Comparison of ENCODE assay signal across 8 cellular contexts in genomic region chr14:91417983-91418386, GRCh38. TPM values are rescaled to one million over a fixed set of nuclear protein-coding genes. Genes with fewer than 3 reads are reported as not detected.
DNase-seq lines count a peak whose midpoint lies in the region; ATAC-seq and TF ChIP-seq lines count a peak whose summit lies in the region.

No MANE protein-coding gene starts in this region.

- WGBS in body of pancreas, 2 donors = 4 to 14% methylated on average over 4 to 28 of the region's 53 CpGs

- in situ Hi-C loops in SK-MEL-5 (cut with HindIII; ENCODE audit: low pct_unique_long_range_greater_than_20kb, low sequenced_read_pairs) = no loop called here

- peak overlapping the region; percentile 38 to 72 (median 50) for H3K27ac ChIP-seq in body of pancreas

- peaks cover 28% of the 10 kb centered on the region for H3K4me1 ChIP-seq in ES-I3 (ENCODE audit: insufficient read depth, low read length)
- H3K4me1 ChIP-seq in body of pancreas = peaks cover 55% of the 10 kb centered on the region

- intact Hi-C loops in body of pancreas (cut with DNase I) = no loop called here

- peak; percentile 60 for DNase-seq in HK-2 (ENCODE audit: unreplicated experiment)
- DNase-seq in SK-MEL-5 (ENCODE audit: low read depth, low spot score) = peak; percentile 4
- peak; percentile 41 to 68 (median 46) for DNase-seq in body of pancreas
- peak; percentile 59 for DNase-seq in kidney tubule cell (ENCODE audit: low spot score)
- peak in 2 of 3 experiments; percentile 24 to 57 for DNase-seq in stimulated activated CD4-positive, alpha-beta T cell treated with anti-CD3 and anti-CD28 coated beads, TNF-alpha, amount 100 ng/mL, for 24 hours (ENCODE audit: low read depth in 3 of 3)
- no peak for DNase-seq in GM03348 (ENCODE audit: low spot score)

- peak overlapping the region; percentile 64 for H3K9ac ChIP-seq in ES-I3 (ENCODE audit: low read depth, low read length)

- TF ChIP-seq CTCF in body of pancreas (IDR thresholded peaks at IDR 0.05) = peak in 1 of 7 experiments; percentile 39

- H3K27me3 ChIP-seq in body of pancreas = no peaks in the 10 kb centered on the region

- H3K36me3 ChIP-seq in ES-I3 (ENCODE audit: insufficient read depth, low read length) (no peaks in the 10 kb centered on the region), body of pancreas (replicated peaks in 1 of 2; ENCODE audit: insufficient read depth in 1 of 2, low read depth in 2 of 2) (no peaks in the 10 kb centered on the region)

- ATAC-seq in GM21360 (IDR thresholded peaks at IDR 0.05; ENCODE audit: unreplicated experiment) = peak; percentile 25
- peak; percentile 59 for ATAC-seq in body of pancreas

- H3K4me3 ChIP-seq in body of pancreas = no peak overlapping the region

- no peak for TF ChIP-seq POLR2A in body of pancreas (IDR thresholded peaks at IDR 0.05)

- no peaks in the 10 kb centered on the region for H3K9me3 ChIP-seq in ES-I3 (ENCODE audit: control insufficient read depth, insufficient read depth, low read length)
- H3K9me3 ChIP-seq in body of pancreas = no peaks in the 10 kb centered on the region

RNA-seq across cellular contexts. Expression of gene CCDC88C, which starts 0.4 kb away (rescaled TPM):
- 4.6 and 6.4 TPM in 2 replicates for total RNA-seq in SK-MEL-5 (2014; rRNA removed; shearing (Covaris generic))
- 4.0 and 9.7 TPM in 2 replicates for polyA plus RNA-seq in SK-MEL-5 (2015; cell fraction: cytosol; rRNA removed)
- polyA plus RNA-seq in SK-MEL-5 (2015; cell fraction: nucleus; rRNA removed) = 3.1 and 5.9 TPM in 2 replicates
- total RNA-seq in body of pancreas = 10 to 100 TPM; 36.3 to 57.4 TPM
